Comparison of ENCODE assay signal across 8 cellular contexts in genomic region chr14:68822132-68822651, GRCh38. TPM values are rescaled to one million over a fixed set of nuclear protein-coding genes. Genes with fewer than 3 reads are reported as not detected.
DNase-seq lines count a peak whose midpoint lies in the region; ATAC-seq and TF ChIP-seq lines count a peak whose summit lies in the region.

No MANE protein-coding gene starts in this region.

- no peaks in the 10 kb centered on the region for H3K9me3 Mint-ChIP-seq in naive thymus-derived CD8-positive, alpha-beta T cell
- no peaks in the 10 kb centered on the region for H3K9me3 Mint-ChIP-seq in HFFc6

- H3K4me1 Mint-ChIP-seq in naive thymus-derived CD8-positive, alpha-beta T cell = peaks cover 18 to 57% (median 44%) of the 10 kb centered on the region in 4 donors
- peaks cover 17% of the 10 kb centered on the region for H3K4me1 Mint-ChIP-seq in HFFc6 (ENCODE audit: low read depth)

- no peak for TF ChIP-seq CTCF in HFFc6 (IDR thresholded peaks at IDR 0.05)

- no peaks in the 10 kb centered on the region for H3K27me3 Mint-ChIP-seq in naive thymus-derived CD8-positive, alpha-beta T cell
- 0 out of 2 replicates have a peak, but pooled peaks cover 1% of the 10 kb centered on the region for H3K27me3 Mint-ChIP-seq in HFFc6 (ENCODE audit: insufficient read depth)

- peak overlapping the region in 1 of 10 donors; percentile 21 for H3K4me3 Mint-ChIP-seq in naive thymus-derived CD8-positive, alpha-beta T cell
- H3K4me3 Mint-ChIP-seq in HFFc6 = no peak overlapping the region

- peak overlapping the region in 7 of 10 donors; percentile 16 to 75 (median 65) for H3K27ac Mint-ChIP-seq in naive thymus-derived CD8-positive, alpha-beta T cell
- no peak overlapping the region for H3K27ac Mint-ChIP-seq in HFFc6

- H3K36me3 Mint-ChIP-seq in naive thymus-derived CD8-positive, alpha-beta T cell = no peaks in the 10 kb centered on the region
- no peaks in the 10 kb centered on the region for H3K36me3 Mint-ChIP-seq in HFFc6 (ENCODE audit: low read depth)

- no peak for DNase-seq in naive thymus-derived CD8-positive, alpha-beta T cell
- DNase-seq in AG20443 (ENCODE audit: low spot score) (no peak), HFFc6 (no peak), GM03348 (ENCODE audit: low spot score) (no peak)
- DNase-seq in stimulated activated CD4-positive, alpha-beta T cell treated with anti-CD3 and anti-CD28 coated beads, Interleukin-15, amount 100 ng/mL, for 24 hours = no peak

- peak; percentile 70 for ATAC-seq in GM18858 (IDR thresholded peaks at IDR 0.05; ENCODE audit: unreplicated experiment)
- peak; percentile 71 for ATAC-seq in GM21529 (IDR thresholded peaks at IDR 0.05; ENCODE audit: unreplicated experiment)
- ATAC-seq in HG03520 (IDR thresholded peaks at IDR 0.05; ENCODE audit: unreplicated experiment) = peak; percentile 79
- no peak for ATAC-seq in naive thymus-derived CD8-positive, alpha-beta T cell

- POLR2A ChIA-PET in naive thymus-derived CD8-positive, alpha-beta T cell (lab: Charles Lee) = interaction anchor here (0.5 to 26.2 kb wide), 2 partner anchors 18 to 30 kb away, joined by 3 to 1375 read pairs; partner anchors contain the start of gene ZFP36L1

RNA-seq across cellular contexts. Expression of gene ZFP36L1, which starts 29.3 kb away (rescaled TPM):
- 100 to 1,000 TPM; 201 to 222 TPM for total RNA-seq in naive thymus-derived CD8-positive, alpha-beta T cell
- polyA plus RNA-seq in naive thymus-derived CD8-positive, alpha-beta T cell = 100 to 1,000 TPM; 122 to 142 (median 134) TPM
- 100 to 1,000 TPM; 135 to 161 (median 144) TPM for total RNA-seq in HFFc6 (2021; fragmentation: NEBNext Ultra II Directional; extraction: Animal tissue kit (Norgen Biotek cat#: 25700))

Comparison
In these comparisons a context has a peak if more than half of its experiments do, and no peak if none do; other contexts are left out.
1. ATAC-seq: peak in GM18858 (single experiment), GM21529 (single experiment) and HG03520 (single experiment); none in naive thymus-derived CD8-positive, alpha-beta T cell (0 of 2).